1 cellular context compared by ENCODE assay signal in genomic region chr10:97327348-97328294, GRCh38.
TF ChIP-seq lines count a peak whose summit lies in the region.

No MANE protein-coding gene starts in this region.

TF ChIP-seq in GM23338, 12 proteins besides CTCF, POLR2A, EP300 and RAD21 (continued from another document):
- no peak for TF ChIP-seq ZNF462 (CRISPR knock-in tag; IDR thresholded peaks at IDR 0.05)
- TF ChIP-seq ETS1 (IDR thresholded peaks at IDR 0.05): no peak
- no peak for TF ChIP-seq JUNB (IDR thresholded peaks at IDR 0.05; ENCODE audit: unreplicated experiment)
- TF ChIP-seq EZH2phosphoT487 (IDR thresholded peaks at IDR 0.05; ENCODE audit: unreplicated experiment): no peak
- TF ChIP-seq POLR2AphosphoS5 (IDR thresholded peaks at IDR 0.05; ENCODE audit: low read depth): no peak
- no peak for TF ChIP-seq CREB1 (CRISPR knock-in tag; IDR thresholded peaks at IDR 0.05; ENCODE audit: low read depth)
- TF ChIP-seq STAT1 (IDR thresholded peaks at IDR 0.05; ENCODE audit: unreplicated experiment): no peak
- TF ChIP-seq, protein P1, sequence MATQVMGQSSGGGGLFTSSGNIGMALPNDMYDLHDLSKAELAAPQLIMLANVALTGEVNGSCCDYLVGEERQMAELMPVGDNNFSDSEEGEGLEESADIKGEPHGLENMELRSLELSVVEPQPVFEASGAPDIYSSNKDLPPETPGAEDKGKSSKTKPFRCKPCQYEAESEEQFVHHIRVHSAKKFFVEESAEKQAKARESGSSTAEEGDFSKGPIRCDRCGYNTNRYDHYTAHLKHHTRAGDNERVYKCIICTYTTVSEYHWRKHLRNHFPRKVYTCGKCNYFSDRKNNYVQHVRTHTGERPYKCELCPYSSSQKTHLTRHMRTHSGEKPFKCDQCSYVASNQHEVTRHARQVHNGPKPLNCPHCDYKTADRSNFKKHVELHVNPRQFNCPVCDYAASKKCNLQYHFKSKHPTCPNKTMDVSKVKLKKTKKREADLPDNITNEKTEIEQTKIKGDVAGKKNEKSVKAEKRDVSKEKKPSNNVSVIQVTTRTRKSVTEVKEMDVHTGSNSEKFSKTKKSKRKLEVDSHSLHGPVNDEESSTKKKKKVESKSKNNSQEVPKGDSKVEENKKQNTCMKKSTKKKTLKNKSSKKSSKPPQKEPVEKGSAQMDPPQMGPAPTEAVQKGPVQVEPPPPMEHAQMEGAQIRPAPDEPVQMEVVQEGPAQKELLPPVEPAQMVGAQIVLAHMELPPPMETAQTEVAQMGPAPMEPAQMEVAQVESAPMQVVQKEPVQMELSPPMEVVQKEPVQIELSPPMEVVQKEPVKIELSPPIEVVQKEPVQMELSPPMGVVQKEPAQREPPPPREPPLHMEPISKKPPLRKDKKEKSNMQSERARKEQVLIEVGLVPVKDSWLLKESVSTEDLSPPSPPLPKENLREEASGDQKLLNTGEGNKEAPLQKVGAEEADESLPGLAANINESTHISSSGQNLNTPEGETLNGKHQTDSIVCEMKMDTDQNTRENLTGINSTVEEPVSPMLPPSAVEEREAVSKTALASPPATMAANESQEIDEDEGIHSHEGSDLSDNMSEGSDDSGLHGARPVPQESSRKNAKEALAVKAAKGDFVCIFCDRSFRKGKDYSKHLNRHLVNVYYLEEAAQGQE (IDR thresholded peaks at IDR 0.05; ENCODE audit: unreplicated experiment): no peak
